Comparison of ENCODE assay signal across 16 cellular contexts in genomic region chr1:7389201-7389785, GRCh38.
DNase-seq lines count a peak whose midpoint lies in the region; ATAC-seq, FAIRE-seq and TF ChIP-seq lines count a peak whose summit lies in the region.
"Had no signal": no experiment of that assay in that cellular context is flagged by ENCODE, and none has a peak within 500 bp of the region (broad histone marks: within the 10 kb centered on the region; RNA-seq: fewer than 3 reads in every experiment).

No MANE protein-coding gene starts in this region.

- H3K18ac ChIP-seq in IMR-90 (ENCODE audit: low read depth, low read length) = 0 out of 2 replicates have a peak overlapping the region, but pooled peaks have one; percentile 22

- peak overlapping the region; percentile 80; the same call in 1 of the 2 replicates for H2BK20ac ChIP-seq in IMR-90 (ENCODE audit: low read depth, low read length)

- H3K27me3 ChIP-seq in IMR-90 (ENCODE audit: control insufficient read depth, insufficient read depth, low read length) = no peaks in the 10 kb centered on the region; the same call in 1 of the 2 replicates
- no peaks in the 10 kb centered on the region for H3K27me3 ChIP-seq in astrocyte (ENCODE audit: insufficient read depth, low read length)
- H3K27me3 ChIP-seq in spleen (replicated peaks in 1 of 7) = no peaks in the 10 kb centered on the region

- no peak overlapping the region for H3K27ac Mint-ChIP-seq in astrocyte (ENCODE audit: unreplicated experiment)
- H3K27ac Mint-ChIP-seq: stimulated activated naive CD8-positive, alpha-beta T cell treated with anti-CD3 and anti-CD28 coated beads, Interleukin-15, Interleukin-2, amounts not matched to agents 100 ng/mL and 50 ng/mL, for 24 hours had no signal

- H3K9ac ChIP-seq in IMR-90 (ENCODE audit: low read depth, low read length) = peak overlapping the region; percentile 16; the same call in 1 of the 2 replicates
- peak overlapping the region; percentile 51 for H3K9ac ChIP-seq in astrocyte (ENCODE audit: low read length)

- peak overlapping the region; percentile 51 to 90; a peak in 3 of 4 replicates for H4K8ac ChIP-seq in IMR-90 (ENCODE audit: low read depth in 2 of 2, low read length in 2 of 2)

- H3K9me1 ChIP-seq in IMR-90 (ENCODE audit: insufficient read depth, low read length) = 0 out of 2 replicates have a peak, but pooled peaks cover 5% of the 10 kb centered on the region

- TF ChIP-seq POLR2A in IMR-90 (IDR thresholded peaks at IDR 0.05; ENCODE audit: low read depth, low read length) = no peak
- no peak for TF ChIP-seq POLR2A in spleen (IDR thresholded peaks at IDR 0.05)

- H3K79me1 ChIP-seq in IMR-90 (ENCODE audit: low read depth in 1 of 2, low read length in 2 of 2) = no peaks in the 10 kb centered on the region

- CTCF ChIA-PET in IMR-90 (lab: Yijun Ruan, JAX) = no interaction called here

- H3K9me3 ChIP-seq in IMR-90 (ENCODE audit: control insufficient read depth, insufficient read depth, low read length) (no peaks in the 10 kb centered on the region), astrocyte (ENCODE audit: insufficient read depth, low read depth, low read length) (no peaks in the 10 kb centered on the region), spleen (no peaks in the 10 kb centered on the region)

- peak overlapping the region; percentile 79 for H3K14ac ChIP-seq in IMR-90 (replicated peaks; ENCODE audit: low read depth, low read length)

- H4K5ac ChIP-seq in IMR-90 (ENCODE audit: low read depth, low read length) = peak overlapping the region; percentile 4

- peak; percentile 53 for ATAC-seq in IMR-90 (ENCODE audit: low read depth)
- no peak for ATAC-seq in left lobe of liver
- ATAC-seq in HG02885 (IDR thresholded peaks at IDR 0.05; ENCODE audit: poor library complexity, unreplicated experiment) = no peak
- ATAC-seq in activated CD4-positive, CD25-positive, alpha-beta regulatory T cell treated with anti-CD3 and anti-CD28 coated beads, Interleukin-2, amount 50 U/mL, for 24 hours = no peak
- ATAC-seq: HepG2 had no signal

- WGBS in IMR-90 (ENCODE audit: extremely low coverage in 2 of 2, insufficient read length in 1 of 2), 2 experiments = 50% methylated on average over 8 of the region's 10 CpGs; no CpG with 5 or more reads in 1 of the 2 experiments
- WGBS in spleen, 5 donors = 38 to 57% (median 55%) methylated on average over 9 to 10 of the region's 10 CpGs

- no peak overlapping the region for H3K4me3 ChIP-seq in IMR-90 (ENCODE audit: insufficient read depth, low read depth, low read length)
- no peak overlapping the region for H3K4me3 ChIP-seq in astrocyte (ENCODE audit: insufficient read depth, low read depth, low read length)
- no peak overlapping the region for H3K4me3 ChIP-seq in spleen

- peaks cover 16% of the 10 kb centered on the region for H3K4me1 Mint-ChIP-seq in astrocyte (ENCODE audit: low read depth, unreplicated experiment)

- H3K23ac ChIP-seq in IMR-90 (ENCODE audit: low read depth, low read length) = peak overlapping the region; percentile 27; the same call in 1 of the 2 replicates

- intact Hi-C loops in IMR-90 (cut with micrococcal nuclease) (no loop called here), spleen (cut with DNase I; ENCODE audit: low total_unique reads) (loop anchor here (5.0 kb wide), 1 partner anchor 43 kb away; no protein-coding TSS in a partner anchor)

- in situ Hi-C loops in IMR-90 (cut with MboI; ENCODE audit: low sequenced_read_pairs) = no loop called here

- peak overlapping the region; percentile 34 for H2BK5ac ChIP-seq in IMR-90 (ENCODE audit: low read depth, low read length, poor library complexity, severe bottlenecking)

- H3K4ac ChIP-seq in IMR-90 (ENCODE audit: low read depth, low read length) = peak overlapping the region; percentile 69

- POLR2A ChIA-PET in IMR-90 (lab: Charles Lee; ENCODE audit: unreplicated experiment) = no interaction called here

- H3K56ac ChIP-seq in IMR-90 (ENCODE audit: extremely low read depth, insufficient read depth, low read length) = no peak overlapping the region; the same call in 1 of the 2 replicates

- TF ChIP-seq RAD21 in IMR-90 (IDR thresholded peaks at IDR 0.05; ENCODE audit: low read length) = no peak

- no TSS peak for BruUV-seq in IMR-90 (replicated peaks; lab: Mats Ljungman, UMichigan)

- no peaks in the 10 kb centered on the region for H3K36me3 ChIP-seq in IMR-90 (ENCODE audit: control insufficient read depth, insufficient read depth, low read length)
- no peaks in the 10 kb centered on the region for H3K36me3 ChIP-seq in astrocyte (ENCODE audit: insufficient read depth, low read length)
- no peaks in the 10 kb centered on the region for H3K36me3 ChIP-seq in spleen

- H3K4me1 ChIP-seq in IMR-90 (ENCODE audit: control insufficient read depth, insufficient read depth, low read length) = peaks cover 12% of the 10 kb centered on the region
- peaks cover 29% of the 10 kb centered on the region for H3K4me1 ChIP-seq in astrocyte (ENCODE audit: insufficient read depth, low read length)
- H3K4me1 ChIP-seq in spleen = peaks cover 8 to 37% (median 25%) of the 10 kb centered on the region in 6 donors

- H3K4me2 ChIP-seq in IMR-90 (ENCODE audit: low read depth, low read length) (no peak overlapping the region), astrocyte (ENCODE audit: low read length) (peak overlapping the region; percentile 30)

- no peak overlapping the region for H3K4me3 Mint-ChIP-seq in astrocyte (ENCODE audit: unreplicated experiment)
- H3K4me3 Mint-ChIP-seq: stimulated activated naive CD8-positive, alpha-beta T cell treated with anti-CD3 and anti-CD28 coated beads, Interleukin-15, Interleukin-2, amounts not matched to agents 100 ng/mL and 50 ng/mL, for 24 hours had no signal

- H3K9me3 Mint-ChIP-seq in astrocyte (ENCODE audit: unreplicated experiment) = peaks cover 8% of the 10 kb centered on the region
- H3K9me3 Mint-ChIP-seq: stimulated activated naive CD8-positive, alpha-beta T cell treated with anti-CD3 and anti-CD28 coated beads, Interleukin-15, Interleukin-2, amounts not matched to agents 100 ng/mL and 50 ng/mL, for 24 hours had no signal

- no peak for TF ChIP-seq CTCF in IMR-90 (conservative IDR thresholded peaks at IDR 0.05; ENCODE audit: low read depth, low read length)
- no peak for TF ChIP-seq CTCF in astrocyte (IDR thresholded peaks at IDR 0.05; ENCODE audit: insufficient read depth, low read depth, low read length)
- no peak for TF ChIP-seq CTCF in spleen (IDR thresholded peaks at IDR 0.05 in 8 of 11, conservative IDR thresholded peaks at IDR 0.05 in 3 of 11)

- H2BK15ac ChIP-seq in IMR-90 (ENCODE audit: low read depth, low read length) = peak overlapping the region; percentile 21; the same call in 1 of the 3 replicates

- dilution Hi-C loops in IMR-90 (cut with HindIII; ENCODE audit: low sequenced_read_pairs, unreplicated experiment) = no loop called here

- H2BK120ac ChIP-seq in IMR-90 (ENCODE audit: low read depth, low read length) = peak overlapping the region; percentile 54

- H3K36me3 Mint-ChIP-seq in astrocyte (ENCODE audit: low read depth, unreplicated experiment) = no peaks in the 10 kb centered on the region

- H3K27ac ChIP-seq in IMR-90 (ENCODE audit: insufficient read depth, low read length) = no peak overlapping the region; the same call in 1 of the 2 replicates
- H3K27ac ChIP-seq in astrocyte (ENCODE audit: low read depth, low read length) = peak overlapping the region; percentile 32
- peak overlapping the region; percentile 27 to 83 (median 72) for H3K27ac ChIP-seq in spleen

- H3K27me3 Mint-ChIP-seq in astrocyte (ENCODE audit: low read depth, unreplicated experiment) = peaks cover 10% of the 10 kb centered on the region

- H2AFZ ChIP-seq in IMR-90 (replicated peaks; ENCODE audit: low read length, poor library complexity) (peak overlapping the region; percentile 72), astrocyte (ENCODE audit: low read depth, low read length) (peak overlapping the region; percentile 75)

- peak overlapping the region; percentile 61; the same call in 1 of the 2 replicates for H2AK5ac ChIP-seq in IMR-90 (ENCODE audit: low read depth, low read length)

- no peaks in the 10 kb centered on the region for H3K79me2 ChIP-seq in astrocyte (ENCODE audit: insufficient read depth, low read length)

- DNase-seq in IMR-90 (peak; percentile 38), astrocyte (ENCODE audit: low read depth) (peak; percentile 70), left lobe of liver (ENCODE audit: low spot score) (peak; percentile 24), spleen (peak; percentile 77), SW480 (ENCODE audit: low spot score) (no peak), DMS53 (lab: John Stamatoyannopoulos, UW) (no peak)
- DNase-seq: activated effector memory CD4-positive, alpha-beta T cell treated with Interleukin-2 at 50 U/mL for 16 hours; effector CD4-positive, alpha-beta T cell; NCI-H524 treated with DMSO at 0.1 percent for 48 hours; T-helper 2 cell had no signal

- peak overlapping the region; percentile 89 for H2AK9ac ChIP-seq in IMR-90 (replicated peaks; ENCODE audit: low read depth, low read length, poor library complexity)

- peak overlapping the region; percentile 79 for H4K91ac ChIP-seq in IMR-90 (ENCODE audit: insufficient read depth, low read depth, low read length)

- H4K20me1 ChIP-seq in IMR-90 (ENCODE audit: insufficient read depth, low read length) (no peaks in the 10 kb centered on the region), astrocyte (ENCODE audit: insufficient read depth, low read length) (no peaks in the 10 kb centered on the region)

- no peak for FAIRE-seq in astrocyte (lab: Jason Lieb, UNC)
- FAIRE-seq: G401.6, HepG2, keratinocyte had no signal

TF ChIP-seq in IMR-90, 13 proteins besides CTCF, POLR2A, EP300 and RAD21:
- TF ChIP-seq MAZ (IDR thresholded peaks at IDR 0.05; ENCODE audit: borderline replicate concordance, low read depth, low read length) (peak; percentile 22; the same call in 1 of the 2 replicates), BHLHE40 (IDR thresholded peaks at IDR 0.05; ENCODE audit: low read depth, low read length) (no peak)

Comparison
In these comparisons a context has a peak if more than half of its experiments do, and no peak if none do; other contexts are left out.
1. DNase-seq: peak in IMR-90 (single experiment), astrocyte (single experiment), left lobe of liver (single experiment) and spleen (single experiment); none in SW480 (single experiment) and DMS53 (single experiment).